Comparison of ENCODE assay signal across 20 cellular contexts in genomic region chr7:52639981-52640380, GRCh38.
DNase-seq lines count a peak whose midpoint lies in the region; ATAC-seq and TF ChIP-seq lines count a peak whose summit lies in the region.
"Had no signal": no experiment of that assay in that cellular context is flagged by ENCODE, and none has a peak within 500 bp of the region (broad histone marks: within the 10 kb centered on the region; RNA-seq: fewer than 3 reads in every experiment).

No MANE protein-coding gene starts in this region.

- H3K9me3 Mint-ChIP-seq in GM23338: peaks cover 4% of the 10 kb centered on the region; the same call in 2 of the 3 replicates

- WGBS in suprapubic skin: 69% methylated on average over 4 of the region's 4 CpGs

- H4K20me1 ChIP-seq in GM23338 (replicated peaks; ENCODE audit: insufficient read depth): no peaks in the 10 kb centered on the region
- no peaks in the 10 kb centered on the region for H4K20me1 ChIP-seq in OCI-LY1 (ENCODE audit: insufficient read depth, low read length)

- no peaks in the 10 kb centered on the region for H3K27me3 Mint-ChIP-seq in GM23338 (ENCODE audit: insufficient read depth, low read depth, poor library complexity)

- no peak for TF ChIP-seq EP300 in suprapubic skin (IDR thresholded peaks at IDR 0.05)

- H3K4me3 Mint-ChIP-seq in GM23338: no peak overlapping the region

- TF ChIP-seq POLR2A in suprapubic skin (IDR thresholded peaks at IDR 0.05): no peak

- peaks cover 8% of the 10 kb centered on the region; the same call in 1 of the 2 replicates for H3K9me3 ChIP-seq in OCI-LY1 (ENCODE audit: low read length)
- H3K9me3 ChIP-seq in suprapubic skin: no peaks in the 10 kb centered on the region
- H3K9me3 ChIP-seq: adrenal gland had no signal

- H3K79me2 ChIP-seq in GM23338 (replicated peaks; ENCODE audit: insufficient read depth) (no peaks in the 10 kb centered on the region), OCI-LY1 (ENCODE audit: insufficient read depth, low read length) (no peaks in the 10 kb centered on the region)

- H3K4me1 ChIP-seq in GM23338 (ENCODE audit: insufficient read depth) (peaks cover 10% of the 10 kb centered on the region), OCI-LY1 (ENCODE audit: insufficient read depth, low read length, severe bottlenecking) (peaks cover 20% of the 10 kb centered on the region), suprapubic skin (no peaks in the 10 kb centered on the region)
- H3K4me1 ChIP-seq: adrenal gland had no signal

- H3K4me3 ChIP-seq in GM23338 (no peak overlapping the region), OCI-LY1 (ENCODE audit: low read depth, low read length, poor library complexity, severe bottlenecking) (no peak overlapping the region), choroid plexus epithelial cell (ENCODE audit: low read depth, low read length) (no peak overlapping the region), suprapubic skin (no peak overlapping the region)
- H3K4me3 ChIP-seq: adrenal gland, cardiac muscle cell had no signal

- H3K27me3 ChIP-seq in GM23338 (ENCODE audit: insufficient read depth) (no peaks in the 10 kb centered on the region), OCI-LY1 (ENCODE audit: insufficient read depth, low read length) (no peaks in the 10 kb centered on the region), suprapubic skin (no peaks in the 10 kb centered on the region)
- H3K27me3 ChIP-seq: adrenal gland, cardiac muscle cell had no signal

- H3K36me3 ChIP-seq in GM23338 (ENCODE audit: insufficient read depth): no peaks in the 10 kb centered on the region
- no peaks in the 10 kb centered on the region for H3K36me3 ChIP-seq in OCI-LY1 (ENCODE audit: insufficient read depth, low read length)
- no peaks in the 10 kb centered on the region for H3K36me3 ChIP-seq in suprapubic skin
- H3K36me3 ChIP-seq: adrenal gland, cardiac muscle cell had no signal

- no peak overlapping the region for H3K9ac ChIP-seq in OCI-LY1 (ENCODE audit: low read length)

- H3K4me1 Mint-ChIP-seq in GM23338: peaks cover 29% of the 10 kb centered on the region

- no peak overlapping the region for H3K27ac ChIP-seq in GM23338 (ENCODE audit: low read depth)
- no peak overlapping the region for H3K27ac ChIP-seq in OCI-LY1 (ENCODE audit: low read depth, low read length, poor library complexity, severe bottlenecking)
- H3K27ac ChIP-seq in suprapubic skin: no peak overlapping the region
- H3K27ac ChIP-seq: adrenal gland, cardiac muscle cell, RWPE1 had no signal

- H3F3A ChIP-seq in GM23338 (replicated peaks; ENCODE audit: low read depth): no peaks in the 10 kb centered on the region
- 0 out of 2 replicates have a peak, but pooled peaks cover 4% of the 10 kb centered on the region for H3F3A ChIP-seq in OCI-LY1 (ENCODE audit: insufficient read depth, low read length)

- no peak for TF ChIP-seq CTCF in GM23338 (conservative IDR thresholded peaks at IDR 0.05; ENCODE audit: low read depth in 2 of 2)
- TF ChIP-seq CTCF in OCI-LY1 (IDR thresholded peaks at IDR 0.05; ENCODE audit: low read length): no peak
- no peak for TF ChIP-seq CTCF in choroid plexus epithelial cell (conservative IDR thresholded peaks at IDR 0.05; ENCODE audit: low read depth, low read length)
- TF ChIP-seq CTCF in suprapubic skin (IDR thresholded peaks at IDR 0.05): no peak

- H3K4me2 ChIP-seq in GM23338: no peak overlapping the region
- H3K4me2 ChIP-seq in OCI-LY1 (ENCODE audit: low read length): no peak overlapping the region; the same call in 1 of the 2 replicates

- H3K36me3 Mint-ChIP-seq in GM23338 (ENCODE audit: low read depth): no peaks in the 10 kb centered on the region; the same call in 2 of the 3 replicates

- H2AFZ ChIP-seq in GM23338: peak overlapping the region; percentile 78; the same call in 1 of the 2 replicates
- H2AFZ ChIP-seq in OCI-LY1 (ENCODE audit: low read length): peak overlapping the region; percentile 8; the same call in 1 of the 2 replicates

- ATAC-seq in GM23338: peak; percentile 48; the same call in 2 of the 3 replicates

- H3K9me2 ChIP-seq in GM23338 (ENCODE audit: insufficient read depth) (no peaks in the 10 kb centered on the region), OCI-LY1 (ENCODE audit: low read depth, low read length) (no peaks in the 10 kb centered on the region)

- DNase-seq in GM23338 (ENCODE audit: low spot score) (no peak), choroid plexus epithelial cell (ENCODE audit: low read depth) (peak; percentile 4), myocyte (ENCODE audit: low read depth) (peak; percentile 87), suprapubic skin (ENCODE audit: low spot score in 2 of 2) (no peak), NCI-H69 (lab: John Stamatoyannopoulos, UW) (no peak), NCI-H526 treated with DMSO at 0.1 percent for 48 hours (lab: John Stamatoyannopoulos, UW) (no peak)
- DNase-seq in activated effector memory CD4-positive, alpha-beta T cell treated with Interleukin-2 at 50 U/mL for 16 hours: no peak
- DNase-seq: activated CD8-positive, alpha-beta memory T cell treated with anti-CD3 and anti-CD28 coated beads for 24 hours; activated naive CD4-positive, alpha-beta T cell; activated T-cell treated with anti-CD3 and anti-CD28 coated beads, Interleukin-2, amount 50 U/mL, for 1 hour; adrenal gland; DMS153; NCI-H1092; NCI-H2029; NCI-H226; NCI-H82; nucleus accumbens had no signal

- peak overlapping the region; percentile 82 for H3K27ac Mint-ChIP-seq in GM23338

TF ChIP-seq in GM23338, 12 proteins besides CTCF, POLR2A, EP300 and RAD21 (continues in another document):
- no peak for TF ChIP-seq JUNB (IDR thresholded peaks at IDR 0.05; ENCODE audit: unreplicated experiment)
- TF ChIP-seq EZH2 (IDR thresholded peaks at IDR 0.05; ENCODE audit: low read depth, unreplicated experiment): no peak
- TF ChIP-seq ETS1 (IDR thresholded peaks at IDR 0.05): no peak
- TF ChIP-seq ZNF331 (CRISPR knock-in tag; IDR thresholded peaks at IDR 0.05; ENCODE audit: low read depth): no peak
- no peak for TF ChIP-seq POLR2AphosphoS5 (IDR thresholded peaks at IDR 0.05; ENCODE audit: low read depth)

Comparison
In these comparisons a context has a peak if more than half of its experiments do, and no peak if none do; other contexts are left out.
1. DNase-seq: peak in choroid plexus epithelial cell (single experiment) and myocyte (single experiment); none in GM23338 (single experiment), activated effector memory CD4-positive, alpha-beta T cell treated with Interleukin-2 at 50 U/mL for 16 hours (single experiment), suprapubic skin (0 of 2), NCI-H69 (single experiment) and NCI-H526 treated with DMSO at 0.1 percent for 48 hours (single experiment).